Comparison of ENCODE assay signal across 25 cellular contexts in genomic region chr2:12934181-12934756, GRCh38.
"Had no signal": no experiment of that assay in that cellular context is flagged by ENCODE, and none has a peak within 500 bp of the region (broad histone marks: within the 10 kb centered on the region; RNA-seq: fewer than 3 reads in every experiment).

No MANE protein-coding gene starts in this region.

- H3K4me3 ChIP-seq: colonic mucosa, esophagus squamous epithelium, heart right ventricle, neural progenitor cell, prostate gland, right atrium auricular region, sigmoid colon, stomach, thyroid gland, vagina had no signal

- H3K9me3 ChIP-seq: colonic mucosa, esophagus squamous epithelium, heart right ventricle, prostate gland, right atrium auricular region, sigmoid colon, stomach, thyroid gland, vagina had no signal

- H3K27ac Mint-ChIP-seq: dendritic cell treated with granulocyte-macrophage colony-stimulating factor and Interleukin-4, amounts not matched to agents 40 ng/mL and 50 ng/mL, for 4 days; endodermal cell; immature natural killer cell; natural killer cell treated with Interleukin-12 subunit alpha and Interleukin-12 subunit beta and Interleukin-15 and Interleukin-18, amount 100 ng/mL, for 72 hours; stimulated activated effector memory CD8-positive, alpha-beta T cell treated with anti-CD3 and anti-CD28 coated beads, Interleukin-12 subunit alpha, Interleukin-12 subunit beta, amount 100 ng/mL, for 72 hours had no signal

- H3K27me3 ChIP-seq: colonic mucosa, heart right ventricle, neural progenitor cell, right atrium auricular region, sigmoid colon, stomach, thyroid gland, vagina had no signal

- H3K9ac ChIP-seq: neural progenitor cell had no signal

- H3K9me3 Mint-ChIP-seq: dendritic cell treated with granulocyte-macrophage colony-stimulating factor and Interleukin-4, amounts not matched to agents 40 ng/mL and 50 ng/mL, for 4 days; endodermal cell; immature natural killer cell; naive B cell; natural killer cell treated with Interleukin-12 subunit alpha and Interleukin-12 subunit beta and Interleukin-15 and Interleukin-18, amount 100 ng/mL, for 72 hours; neural progenitor cell; stimulated activated effector memory CD8-positive, alpha-beta T cell treated with anti-CD3 and anti-CD28 coated beads, Interleukin-12 subunit alpha, Interleukin-12 subunit beta, amount 100 ng/mL, for 72 hours had no signal

- H3K4me2 ChIP-seq: neural progenitor cell had no signal

- H3K36me3 ChIP-seq: colonic mucosa, esophagus squamous epithelium, heart right ventricle, neural progenitor cell, prostate gland, right atrium auricular region, sigmoid colon, stomach, thyroid gland, vagina had no signal

- FAIRE-seq: keratinocyte had no signal

- H3K4me3 Mint-ChIP-seq: dendritic cell treated with granulocyte-macrophage colony-stimulating factor and Interleukin-4, amounts not matched to agents 40 ng/mL and 50 ng/mL, for 4 days; endodermal cell; immature natural killer cell; naive B cell; natural killer cell treated with Interleukin-12 subunit alpha and Interleukin-12 subunit beta and Interleukin-15 and Interleukin-18, amount 100 ng/mL, for 72 hours; neural progenitor cell; stimulated activated effector memory CD8-positive, alpha-beta T cell treated with anti-CD3 and anti-CD28 coated beads, Interleukin-12 subunit alpha, Interleukin-12 subunit beta, amount 100 ng/mL, for 72 hours had no signal

- ATAC-seq: heart right ventricle; left lobe of liver; natural killer cell treated with Interleukin-12 subunit alpha and Interleukin-12 subunit beta and Interleukin-15 and Interleukin-18, amount 100 ng/mL, for 72 hours; stimulated activated effector memory CD8-positive, alpha-beta T cell treated with anti-CD3 and anti-CD28 coated beads, Interleukin-12 subunit alpha, Interleukin-12 subunit beta, amount 100 ng/mL, for 72 hours had no signal

- H3K27ac ChIP-seq: colonic mucosa, esophagus squamous epithelium, neural progenitor cell, prostate gland, right atrium auricular region, sigmoid colon, stomach, thyroid gland, vagina had no signal

- H2AFZ ChIP-seq: neural progenitor cell had no signal

- H3K36me3 Mint-ChIP-seq: immature natural killer cell; naive B cell; natural killer cell treated with Interleukin-12 subunit alpha and Interleukin-12 subunit beta and Interleukin-15 and Interleukin-18, amount 100 ng/mL, for 72 hours; neural progenitor cell; stimulated activated effector memory CD8-positive, alpha-beta T cell treated with anti-CD3 and anti-CD28 coated beads, Interleukin-12 subunit alpha, Interleukin-12 subunit beta, amount 100 ng/mL, for 72 hours had no signal

- H3K4me1 ChIP-seq: colonic mucosa, prostate gland, stomach, thyroid gland had no signal

- DNase-seq: colonic mucosa; effector CD8-positive, alpha-beta T cell; endodermal cell; esophagus squamous epithelium; foreskin melanocyte; glutamatergic neuron; heart right ventricle; immature natural killer cell; naive B cell; nucleus accumbens; sigmoid colon; stimulated activated CD4-positive, alpha-beta T cell treated with anti-CD3 and anti-CD28 coated beads, Interleukin-2, amount 100 ng/mL, for 24 hours; stimulated activated CD4-positive, alpha-beta T cell treated with anti-CD3 and anti-CD28 coated beads, Interleukin-4, amount 100 ng/mL, for 24 hours; stimulated activated naive CD4-positive, alpha-beta T cell treated with Interleukin-2 at 50 U/mL for 16 hours; stomach; thyroid gland had no signal
